ENCODE assay signal across 20 cellular contexts in genomic region chr1:93083979-93084378, GRCh38.
"Had no signal": no experiment of that assay in that cellular context is flagged by ENCODE, and none has a peak within 500 bp of the region (broad histone marks: within the 10 kb centered on the region; RNA-seq: fewer than 3 reads in every experiment).

No MANE protein-coding gene starts in this region.

- H3K27me3 Mint-ChIP-seq: progenitor cell of endocrine pancreas; stimulated activated naive B cell treated with anti-CD40 and anti-IgM and Interleukin-4, amounts not matched to agents 10 μg/mL and 1 μg/mL and 100 μg/mL, for 72 hours; stimulated activated naive CD8-positive, alpha-beta T cell treated with anti-CD3 and anti-CD28 coated beads, Interleukin-15, Interleukin-2, amounts not matched to agents 100 ng/mL and 50 ng/mL, for 24 hours had no signal

- ATAC-seq: gastrocnemius medialis; left ventricle myocardium superior; lower lobe of right lung; natural killer cell; right lobe of liver; stimulated activated naive B cell treated with anti-CD40 and anti-IgM and Interleukin-4, amounts not matched to agents 10 μg/mL and 1 μg/mL and 100 μg/mL, for 72 hours had no signal

- H3K9me3 Mint-ChIP-seq: natural killer cell; stimulated activated naive B cell treated with anti-CD40 and anti-IgM and Interleukin-4, amounts not matched to agents 10 μg/mL and 1 μg/mL and 100 μg/mL, for 72 hours; stimulated activated naive CD8-positive, alpha-beta T cell treated with anti-CD3 and anti-CD28 coated beads, Interleukin-15, Interleukin-2, amounts not matched to agents 100 ng/mL and 50 ng/mL, for 24 hours had no signal

- H3K9me3 ChIP-seq: gastrocnemius medialis, lower lobe of right lung, right lobe of liver, thoracic aorta, upper lobe of left lung had no signal

- H3K27ac Mint-ChIP-seq: neural progenitor cell; progenitor cell of endocrine pancreas; stimulated activated naive CD8-positive, alpha-beta T cell treated with anti-CD3 and anti-CD28 coated beads, Interleukin-15, Interleukin-2, amounts not matched to agents 100 ng/mL and 50 ng/mL, for 24 hours had no signal

- H3K4me2 ChIP-seq: neural progenitor cell had no signal

- H3K4me3 ChIP-seq: coronary artery, gastrocnemius medialis, lower lobe of right lung, neural progenitor cell, right lobe of liver, thoracic aorta, tibial nerve, upper lobe of left lung had no signal

- H3K36me3 ChIP-seq: right lobe of liver, thoracic aorta had no signal

- H3K27me3 ChIP-seq: gastrocnemius medialis, neural progenitor cell, right lobe of liver, tibial nerve, upper lobe of left lung had no signal

- H3K36me3 Mint-ChIP-seq: natural killer cell had no signal

- DNase-seq: dermis blood vessel endothelial cell; effector memory CD4-positive, alpha-beta T cell; gastrocnemius medialis; head of caudate nucleus; left ventricle myocardium superior; lower lobe of right lung; natural killer cell; right lobe of liver; small intestine; stimulated activated CD4-positive, alpha-beta T cell treated with anti-CD3 and anti-CD28 coated beads, Interleukin-15, amount 100 ng/mL, for 24 hours; stimulated activated CD4-positive, alpha-beta T cell treated with anti-CD3 and anti-CD28 coated beads, Interleukin-2, amount 100 ng/mL, for 48 hours; stimulated activated naive B cell treated with anti-CD40 and anti-IgM and Interleukin-4, amounts not matched to agents 10 μg/mL and 1 μg/mL and 100 μg/mL, for 72 hours; upper lobe of left lung had no signal

- H3K4me1 ChIP-seq: parathyroid adenoma had no signal

- H3K27ac ChIP-seq: coronary artery, gastrocnemius medialis, lower lobe of right lung, neural progenitor cell, parathyroid adenoma, right lobe of liver, thoracic aorta, tibial nerve, upper lobe of left lung had no signal

- H3K4me3 Mint-ChIP-seq: natural killer cell; neural progenitor cell; stimulated activated naive CD8-positive, alpha-beta T cell treated with anti-CD3 and anti-CD28 coated beads, Interleukin-15, Interleukin-2, amounts not matched to agents 100 ng/mL and 50 ng/mL, for 24 hours had no signal
